Comparison of ENCODE assay signal across 1 cellular context in the genomic region with DNA sequence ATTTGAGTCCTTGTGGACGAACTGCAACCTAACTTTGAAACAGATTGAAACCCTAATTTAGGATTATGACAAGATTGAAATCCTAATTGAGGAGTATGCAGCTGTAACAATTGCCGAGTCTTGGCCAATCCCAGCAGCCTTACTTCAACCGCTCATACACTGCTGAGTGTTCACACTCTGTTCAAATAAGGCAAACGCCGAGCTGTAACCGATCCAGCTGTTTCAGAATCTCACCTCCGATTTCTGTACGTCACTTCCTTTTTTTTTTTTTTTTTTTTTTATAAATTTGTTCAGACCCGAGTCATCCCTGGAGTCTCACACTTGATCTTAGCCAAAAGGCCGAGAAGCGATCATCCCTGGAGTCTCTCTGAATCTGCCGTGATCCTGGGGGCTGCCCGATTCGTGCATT.
TF ChIP-seq lines count a peak whose summit lies in the region.

No MANE protein-coding gene starts in this region.

TF ChIP-seq in GM12878, 131 proteins besides CTCF, POLR2A, EP300 and RAD21 (continued from another document):
- TF ChIP-seq E2F8 (IDR thresholded peaks at IDR 0.05; ENCODE audit: low read depth, partially characterized antibody) (no peak), KDM1A (IDR thresholded peaks at IDR 0.05; ENCODE audit: borderline replicate concordance) (no peak), SUZ12 (IDR thresholded peaks at IDR 0.05; ENCODE audit: unreplicated experiment) (no peak), PAX8 (IDR thresholded peaks at IDR 0.05) (no peak), MLLT1 (IDR thresholded peaks at IDR 0.05) (no peak), NR2C1 (IDR thresholded peaks at IDR 0.05) (no peak), RAD51 (IDR thresholded peaks at IDR 0.05) (no peak), SIX5 (IDR thresholded peaks at IDR 0.05; ENCODE audit: low read depth, low read length, severe bottlenecking) (no peak), FOXM1 (IDR thresholded peaks at IDR 0.05; ENCODE audit: low read depth, low read length) (no peak), SMARCA5 (IDR thresholded peaks at IDR 0.05) (no peak), JUNB (IDR thresholded peaks at IDR 0.05) (peak; percentile 60; the same call in 1 of the 2 replicates), ZNF384 (IDR thresholded peaks at IDR 0.05; ENCODE audit: borderline replicate concordance, low read depth, low read length) (peak; percentile 64), TAF1 (IDR thresholded peaks at IDR 0.05; ENCODE audit: borderline replicate concordance, low read depth, low read length) (no peak), RFX5 (IDR thresholded peaks at IDR 0.05; ENCODE audit: low read depth, low read length) (no peak), NR2C2 (IDR thresholded peaks at IDR 0.05; ENCODE audit: borderline replicate concordance, control insufficient read depth, insufficient read length, low read depth) (no peak), CHD1 (IDR thresholded peaks at IDR 0.05; ENCODE audit: low read depth, low read length) (no peak), YY1 (IDR thresholded peaks at IDR 0.05; ENCODE audit: low read depth, low read length) (no peak), ZBTB4 (CRISPR knock-in tag; IDR thresholded peaks at IDR 0.05) (no peak), SRF (IDR thresholded peaks at IDR 0.05; ENCODE audit: low read depth in 2 of 2, low read length in 2 of 2) (peak; percentile 47 to 87), USF2 (IDR thresholded peaks at IDR 0.05; ENCODE audit: borderline replicate concordance, low read depth, low read length) (no peak), CREM (IDR thresholded peaks at IDR 0.05; ENCODE audit: low read depth) (peak; percentile 67; the same call in 1 of the 2 replicates), YBX1 (IDR thresholded peaks at IDR 0.05) (no peak), IRF3 (IDR thresholded peaks at IDR 0.05) (no peak), BRCA1 (IDR thresholded peaks at IDR 0.05; ENCODE audit: low read depth, low read length) (no peak), CHD2 (IDR thresholded peaks at IDR 0.05; ENCODE audit: borderline replicate concordance, low read depth, low read length) (no peak), MYC (IDR thresholded peaks at IDR 0.05; ENCODE audit: insufficient read depth, insufficient read length, insufficient replicate concordance, low read length, severe bottlenecking) (no peak), ZZZ3 (IDR thresholded peaks at IDR 0.05; ENCODE audit: control insufficient read depth, insufficient read length, low read depth) (no peak), SMAD1 (IDR thresholded peaks at IDR 0.05; ENCODE audit: low read depth, partially characterized antibody) (no peak), TCF12 (IDR thresholded peaks at IDR 0.05; ENCODE audit: low read depth, low read length) (0 out of 2 replicates have a peak, but pooled peaks have one; percentile 33), ESRRA (IDR thresholded peaks at IDR 0.05; ENCODE audit: low read length) (no peak), ZSCAN29 (IDR thresholded peaks at IDR 0.05) (no peak), STAT1 (conservative IDR thresholded peaks at IDR 0.05) (no peak)
- TF ChIP-seq, protein P1, sequence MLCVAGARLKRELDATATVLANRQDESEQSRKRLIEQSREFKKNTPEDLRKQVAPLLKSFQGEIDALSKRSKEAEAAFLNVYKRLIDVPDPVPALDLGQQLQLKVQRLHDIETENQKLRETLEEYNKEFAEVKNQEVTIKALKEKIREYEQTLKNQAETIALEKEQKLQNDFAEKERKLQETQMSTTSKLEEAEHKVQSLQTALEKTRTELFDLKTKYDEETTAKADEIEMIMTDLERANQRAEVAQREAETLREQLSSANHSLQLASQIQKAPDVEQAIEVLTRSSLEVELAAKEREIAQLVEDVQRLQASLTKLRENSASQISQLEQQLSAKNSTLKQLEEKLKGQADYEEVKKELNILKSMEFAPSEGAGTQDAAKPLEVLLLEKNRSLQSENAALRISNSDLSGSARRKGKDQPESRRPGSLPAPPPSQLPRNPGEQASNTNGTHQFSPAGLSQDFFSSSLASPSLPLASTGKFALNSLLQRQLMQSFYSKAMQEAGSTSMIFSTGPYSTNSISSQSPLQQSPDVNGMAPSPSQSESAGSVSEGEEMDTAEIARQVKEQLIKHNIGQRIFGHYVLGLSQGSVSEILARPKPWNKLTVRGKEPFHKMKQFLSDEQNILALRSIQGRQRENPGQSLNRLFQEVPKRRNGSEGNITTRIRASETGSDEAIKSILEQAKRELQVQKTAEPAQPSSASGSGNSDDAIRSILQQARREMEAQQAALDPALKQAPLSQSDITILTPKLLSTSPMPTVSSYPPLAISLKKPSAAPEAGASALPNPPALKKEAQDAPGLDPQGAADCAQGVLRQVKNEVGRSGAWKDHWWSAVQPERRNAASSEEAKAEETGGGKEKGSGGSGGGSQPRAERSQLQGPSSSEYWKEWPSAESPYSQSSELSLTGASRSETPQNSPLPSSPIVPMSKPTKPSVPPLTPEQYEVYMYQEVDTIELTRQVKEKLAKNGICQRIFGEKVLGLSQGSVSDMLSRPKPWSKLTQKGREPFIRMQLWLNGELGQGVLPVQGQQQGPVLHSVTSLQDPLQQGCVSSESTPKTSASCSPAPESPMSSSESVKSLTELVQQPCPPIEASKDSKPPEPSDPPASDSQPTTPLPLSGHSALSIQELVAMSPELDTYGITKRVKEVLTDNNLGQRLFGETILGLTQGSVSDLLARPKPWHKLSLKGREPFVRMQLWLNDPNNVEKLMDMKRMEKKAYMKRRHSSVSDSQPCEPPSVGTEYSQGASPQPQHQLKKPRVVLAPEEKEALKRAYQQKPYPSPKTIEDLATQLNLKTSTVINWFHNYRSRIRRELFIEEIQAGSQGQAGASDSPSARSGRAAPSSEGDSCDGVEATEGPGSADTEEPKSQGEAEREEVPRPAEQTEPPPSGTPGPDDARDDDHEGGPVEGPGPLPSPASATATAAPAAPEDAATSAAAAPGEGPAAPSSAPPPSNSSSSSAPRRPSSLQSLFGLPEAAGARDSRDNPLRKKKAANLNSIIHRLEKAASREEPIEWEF (IDR thresholded peaks at IDR 0.05; ENCODE audit: insufficient replicate concordance, low read depth, low read length), result no peak
- TF ChIP-seq, protein P2, sequence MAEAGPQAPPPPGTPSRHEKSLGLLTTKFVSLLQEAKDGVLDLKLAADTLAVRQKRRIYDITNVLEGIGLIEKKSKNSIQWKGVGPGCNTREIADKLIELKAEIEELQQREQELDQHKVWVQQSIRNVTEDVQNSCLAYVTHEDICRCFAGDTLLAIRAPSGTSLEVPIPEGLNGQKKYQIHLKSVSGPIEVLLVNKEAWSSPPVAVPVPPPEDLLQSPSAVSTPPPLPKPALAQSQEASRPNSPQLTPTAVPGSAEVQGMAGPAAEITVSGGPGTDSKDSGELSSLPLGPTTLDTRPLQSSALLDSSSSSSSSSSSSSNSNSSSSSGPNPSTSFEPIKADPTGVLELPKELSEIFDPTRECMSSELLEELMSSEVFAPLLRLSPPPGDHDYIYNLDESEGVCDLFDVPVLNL (IDR thresholded peaks at IDR 0.05; ENCODE audit: low read depth, low read length), result no peak
